ENCODE assay signal across 23 cellular contexts in the genomic region with DNA sequence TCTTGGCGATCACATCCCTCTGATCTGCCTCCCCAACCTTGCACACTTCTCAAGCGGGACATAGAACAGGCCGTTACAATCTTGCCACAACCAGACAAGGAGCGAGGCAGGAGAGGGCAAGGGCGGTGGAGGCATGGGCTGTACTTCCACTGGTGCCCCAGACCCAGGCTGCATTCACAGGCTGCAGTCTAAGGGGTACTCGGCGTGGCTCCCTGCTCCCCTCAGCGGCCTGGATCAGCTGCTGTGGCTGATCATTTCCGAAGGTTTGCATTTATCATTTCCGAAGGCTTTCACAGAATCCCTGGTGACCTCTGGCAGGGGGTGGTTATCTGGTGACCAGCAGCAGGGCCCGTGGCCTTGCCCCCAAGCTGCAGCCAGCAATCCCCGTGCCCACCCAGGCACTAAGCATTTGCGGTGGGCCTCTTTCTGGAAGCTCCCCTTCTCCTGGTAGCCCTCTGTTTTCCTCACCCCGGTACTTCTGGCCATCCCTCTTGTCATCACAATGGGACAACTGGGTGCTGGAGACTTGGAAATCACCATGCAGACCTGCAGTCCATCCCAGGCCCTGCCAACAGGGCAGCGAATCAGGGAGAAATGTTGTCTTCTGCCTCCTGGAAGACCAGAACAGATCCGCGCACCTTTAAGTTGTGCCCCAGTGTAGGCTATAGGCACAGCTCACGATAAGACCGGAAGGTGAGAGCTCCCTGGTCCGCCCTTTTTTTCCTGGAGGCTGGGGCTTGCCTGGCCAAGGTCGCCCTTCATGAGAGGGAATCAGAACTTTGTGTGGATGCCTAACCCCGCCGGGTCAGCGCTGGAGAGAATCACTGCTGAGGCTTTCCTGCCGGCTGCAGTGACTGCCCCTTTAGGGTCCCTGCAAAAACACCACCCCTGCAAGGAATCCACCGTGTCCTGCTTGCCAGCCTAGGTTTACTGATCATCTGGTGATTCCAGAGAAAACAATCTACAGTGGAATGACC.
"Had no signal": no experiment of that assay in that cellular context is flagged by ENCODE, and none has a peak within 500 bp of the region (broad histone marks: within the 10 kb centered on the region; RNA-seq: fewer than 3 reads in every experiment).

No MANE protein-coding gene starts in this region.

- H3K4me3 ChIP-seq: ascending aorta, breast epithelium, cardiac muscle cell had no signal

- H3K27me3 Mint-ChIP-seq: activated CD4-positive, alpha-beta memory T cell treated with anti-CD3 and anti-CD28 coated beads, Interleukin-2, amount 10 ng/mL, durations not matched to agents 7 days and 5 days; activated CD4-positive, alpha-beta T cell treated with anti-CD3 and anti-CD28 coated beads for 36 hours; activated CD4-positive, alpha-beta T cell treated with anti-CD3 and anti-CD28 coated beads, Interleukin-2, amount 10 ng/mL, durations not matched to agents 24 days and 14 days; activated naive CD4-positive, alpha-beta T cell treated with anti-CD3 and anti-CD28 coated beads, Interleukin-2, amount 10 ng/mL, durations not matched to agents 7 days and 5 days; activated naive CD8-positive, alpha-beta T cell treated with anti-CD3 and anti-CD28 coated beads, Interleukin-2, amount 10 ng/mL, durations not matched to agents 7 days and 5 days; activated T-cell treated with anti-CD3 and anti-CD28 coated beads, Interleukin-2, amount 50 U/mL, for 24 hours; central memory CD8-positive, alpha-beta T cell had no signal

- H3K27ac Mint-ChIP-seq: activated CD4-positive, alpha-beta memory T cell treated with anti-CD3 and anti-CD28 coated beads, Interleukin-2, amount 10 ng/mL, durations not matched to agents 7 days and 5 days; activated CD4-positive, alpha-beta T cell treated with anti-CD3 and anti-CD28 coated beads for 36 hours; activated CD4-positive, alpha-beta T cell treated with anti-CD3 and anti-CD28 coated beads, Interleukin-2, amount 10 ng/mL, durations not matched to agents 24 days and 14 days; activated naive CD4-positive, alpha-beta T cell treated with anti-CD3 and anti-CD28 coated beads, Interleukin-2, amount 10 ng/mL, durations not matched to agents 7 days and 5 days; activated naive CD4-positive, alpha-beta T cell treated with anti-CD3 and anti-CD28 coated beads, Interleukin-2, amount 50 U/mL, for 72 hours; activated naive CD8-positive, alpha-beta T cell treated with anti-CD3 and anti-CD28 coated beads, Interleukin-2, amount 10 ng/mL, durations not matched to agents 7 days and 5 days; activated T-cell treated with anti-CD3 and anti-CD28 coated beads, Interleukin-2, amount 50 U/mL, for 24 hours; activated T-cell treated with anti-CD3 and anti-CD28 coated beads, Interleukin-2, amount 50 U/mL, for 72 hours; brain had no signal

- H3K27ac ChIP-seq: ascending aorta, breast epithelium, cardiac muscle cell, epithelial cell of prostate had no signal

- H3K36me3 ChIP-seq: ascending aorta, breast epithelium, cardiac muscle cell had no signal

- DNase-seq: activated CD4-positive, alpha-beta memory T cell treated with anti-CD3 and anti-CD28 coated beads, Interleukin-2, amount 10 ng/mL, durations not matched to agents 7 days and 5 days; activated CD4-positive, alpha-beta T cell treated with anti-CD3 and anti-CD28 coated beads for 36 hours; activated CD4-positive, alpha-beta T cell treated with anti-CD3 and anti-CD28 coated beads, Interleukin-2, amount 10 ng/mL, durations not matched to agents 24 days and 14 days; activated CD4-positive, CD25-positive, alpha-beta regulatory T cell; activated CD4-positive, CD25-positive, alpha-beta regulatory T cell treated with anti-CD3 and anti-CD28 coated beads, Interleukin-2, amount 50 U/mL, for 72 hours; activated CD8-positive, alpha-beta memory T cell treated with anti-CD3 and anti-CD28 coated beads, Interleukin-2, amount 50 U/mL, for 48 hours; activated gamma-delta T cell; activated naive CD4-positive, alpha-beta T cell; activated naive CD4-positive, alpha-beta T cell treated with anti-CD3 and anti-CD28 coated beads, Interleukin-2, amount 10 ng/mL, durations not matched to agents 7 days and 5 days; activated naive CD8-positive, alpha-beta T cell treated with anti-CD3 and anti-CD28 coated beads, Interleukin-2, amount 10 ng/mL, durations not matched to agents 7 days and 5 days; activated T-cell treated with anti-CD3 and anti-CD28 coated beads for 4 hours; activated T-cell treated with anti-CD3 and anti-CD28 coated beads, Interleukin-2, amount 50 U/mL, for 24 hours; activated T-cell treated with anti-CD3 and anti-CD28 coated beads, Interleukin-2, amount 50 U/mL, for 72 hours; effector CD8-positive, alpha-beta T cell; foreskin fibroblast; T-helper 2 cell had no signal

- H3K36me3 Mint-ChIP-seq: activated naive CD8-positive, alpha-beta T cell treated with anti-CD3 and anti-CD28 coated beads, Interleukin-2, amount 10 ng/mL, durations not matched to agents 7 days and 5 days; brain had no signal

- H3K4me3 Mint-ChIP-seq: activated CD4-positive, alpha-beta memory T cell treated with anti-CD3 and anti-CD28 coated beads, Interleukin-2, amount 10 ng/mL, durations not matched to agents 7 days and 5 days; activated CD4-positive, alpha-beta T cell treated with anti-CD3 and anti-CD28 coated beads for 36 hours; activated CD4-positive, alpha-beta T cell treated with anti-CD3 and anti-CD28 coated beads, Interleukin-2, amount 10 ng/mL, durations not matched to agents 24 days and 14 days; activated naive CD4-positive, alpha-beta T cell treated with anti-CD3 and anti-CD28 coated beads, Interleukin-2, amount 10 ng/mL, durations not matched to agents 7 days and 5 days; activated naive CD8-positive, alpha-beta T cell treated with anti-CD3 and anti-CD28 coated beads, Interleukin-2, amount 10 ng/mL, durations not matched to agents 7 days and 5 days; activated T-cell treated with anti-CD3 and anti-CD28 coated beads, Interleukin-2, amount 50 U/mL, for 24 hours; activated T-cell treated with anti-CD3 and anti-CD28 coated beads, Interleukin-2, amount 50 U/mL, for 72 hours; brain; central memory CD8-positive, alpha-beta T cell had no signal

- H3K4me1 Mint-ChIP-seq: activated CD4-positive, alpha-beta memory T cell treated with anti-CD3 and anti-CD28 coated beads, Interleukin-2, amount 10 ng/mL, durations not matched to agents 7 days and 5 days; activated CD4-positive, alpha-beta T cell treated with anti-CD3 and anti-CD28 coated beads for 36 hours; activated CD4-positive, alpha-beta T cell treated with anti-CD3 and anti-CD28 coated beads, Interleukin-2, amount 10 ng/mL, durations not matched to agents 24 days and 14 days; activated naive CD4-positive, alpha-beta T cell treated with anti-CD3 and anti-CD28 coated beads, Interleukin-2, amount 10 ng/mL, durations not matched to agents 7 days and 5 days; activated naive CD8-positive, alpha-beta T cell treated with anti-CD3 and anti-CD28 coated beads, Interleukin-2, amount 10 ng/mL, durations not matched to agents 7 days and 5 days; brain; central memory CD8-positive, alpha-beta T cell had no signal

- H3K27me3 ChIP-seq: ascending aorta, breast epithelium, cardiac muscle cell had no signal

- ATAC-seq: activated CD4-positive, alpha-beta T cell treated with anti-CD3 and anti-CD28 coated beads for 36 hours; activated naive CD4-positive, alpha-beta T cell treated with anti-CD3 and anti-CD28 coated beads, Interleukin-2, amount 50 U/mL, for 72 hours; activated T-cell treated with anti-CD3 and anti-CD28 coated beads, Interleukin-2, amount 50 U/mL, for 72 hours had no signal

- H3K9me3 ChIP-seq: ascending aorta had no signal

- H3K4me1 ChIP-seq: ascending aorta, breast epithelium had no signal
